29 cellular contexts compared by ENCODE assay signal in the genomic region with DNA sequence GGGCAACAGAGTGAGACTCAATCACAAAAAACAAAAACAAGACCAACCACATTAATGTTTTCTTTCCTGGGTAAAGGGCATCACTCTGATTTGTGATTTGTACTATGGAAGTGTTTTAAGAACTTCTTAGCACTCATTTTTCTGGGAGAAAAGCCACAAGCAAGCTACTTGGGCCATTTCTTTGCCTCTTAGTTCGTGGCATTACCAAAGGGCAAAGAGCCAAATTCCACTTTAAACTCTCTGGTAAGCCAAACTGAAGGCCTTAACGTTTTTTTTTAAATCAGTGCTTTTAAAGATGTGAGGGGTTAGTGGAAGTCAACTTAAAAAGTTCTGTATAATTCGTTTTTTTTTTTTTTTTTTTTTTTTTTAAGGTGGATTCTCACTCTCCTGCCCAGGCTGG. TPM values are rescaled to one million over a fixed set of nuclear protein-coding genes. Genes with fewer than 3 reads are reported as not detected.
"Had no signal": no experiment of that assay in that cellular context is flagged by ENCODE, and none has a peak within 500 bp of the region (broad histone marks: within the 10 kb centered on the region; RNA-seq: fewer than 3 reads in every experiment).

No MANE protein-coding gene starts in this region.

- H3K9me3 ChIP-seq: esophagus muscularis mucosa, gastroesophageal sphincter, heart left ventricle, mucosa of descending colon, prostate gland, sigmoid colon, spleen, testis, tibial artery had no signal

- H3K4me1 ChIP-seq: esophagus muscularis mucosa, foreskin keratinocyte, gastroesophageal sphincter, heart left ventricle, sigmoid colon, spleen, testis, tibial artery had no signal

- ATAC-seq: foreskin keratinocyte; gastroesophageal sphincter; heart left ventricle; left lobe of liver; mucosa of descending colon; naive thymus-derived CD4-positive, alpha-beta T cell; right cardiac atrium; stimulated activated memory B cell treated with anti-CD40 and anti-IgM and Interleukin-4, amounts not matched to agents 10 μg/mL and 1 μg/mL and 100 μg/mL, for 72 hours; stimulated activated naive CD8-positive, alpha-beta T cell treated with anti-CD3 and anti-CD28 coated beads, Interleukin-15, Interleukin-2, amounts not matched to agents 100 U/mL and 50 U/mL, for 24 hours had no signal

- H2AFZ ChIP-seq: hepatocyte had no signal

- H3K79me2 ChIP-seq: hepatocyte had no signal

- H3K36me3 ChIP-seq: prostate gland had no signal

- H3K4me2 ChIP-seq: hepatocyte had no signal

- DNase-seq: dermis blood vessel endothelial cell; effector memory CD4-positive, alpha-beta T cell; foreskin keratinocyte; heart left ventricle; kidney; mesenchymal stem cell; mucosa of descending colon; naive thymus-derived CD4-positive, alpha-beta T cell; nucleus accumbens; right cardiac atrium; sigmoid colon; spleen; stimulated activated CD4-positive, alpha-beta T cell treated with anti-CD3 and anti-CD28 coated beads, Interleukin-4, amount 100 ng/mL, for 4 hours; stimulated activated naive CD8-positive, alpha-beta T cell treated with anti-CD3 and anti-CD28 coated beads, Interleukin-15, Interleukin-2, amounts not matched to agents 100 U/mL and 50 U/mL, for 24 hours; substantia nigra; testis; tibial artery had no signal

- H3K27ac ChIP-seq: coronary artery, esophagus muscularis mucosa, foreskin keratinocyte, gastroesophageal sphincter, heart left ventricle, hepatocyte, prostate gland, sigmoid colon, spleen, testis, tibial artery had no signal

- H3K27me3 ChIP-seq: esophagus muscularis mucosa, gastroesophageal sphincter, hepatocyte, sigmoid colon, spleen, testis, tibial artery had no signal

- H3K4me3 ChIP-seq: coronary artery, esophagus muscularis mucosa, gastroesophageal sphincter, heart left ventricle, hepatocyte, mucosa of descending colon, prostate gland, sigmoid colon, spleen, testis, tibial artery had no signal

RNA-seq across cellular contexts. Expression of a gene that starts 36.9 kb away (rescaled TPM):
- polyA plus RNA-seq: hepatocyte had no signal

RNA-seq across cellular contexts. Expression of a gene that starts 37.9 kb away (rescaled TPM):
- total RNA-seq: dermis blood vessel endothelial cell; endothelial cell of umbilical vein; epithelial cell of proximal tubule; esophagus muscularis mucosa; foreskin keratinocyte; heart left ventricle; lung microvascular endothelial cell; mucosa of descending colon; naive thymus-derived CD4-positive, alpha-beta T cell; osteocyte; right cardiac atrium; sigmoid colon; skeletal muscle tissue had no signal
- polyA plus RNA-seq: endothelial cell of umbilical vein; foreskin keratinocyte; heart left ventricle; naive thymus-derived CD4-positive, alpha-beta T cell; right cardiac atrium; sigmoid colon had no signal
